Comparison of ENCODE assay signal across 23 cellular contexts in the genomic region with DNA sequence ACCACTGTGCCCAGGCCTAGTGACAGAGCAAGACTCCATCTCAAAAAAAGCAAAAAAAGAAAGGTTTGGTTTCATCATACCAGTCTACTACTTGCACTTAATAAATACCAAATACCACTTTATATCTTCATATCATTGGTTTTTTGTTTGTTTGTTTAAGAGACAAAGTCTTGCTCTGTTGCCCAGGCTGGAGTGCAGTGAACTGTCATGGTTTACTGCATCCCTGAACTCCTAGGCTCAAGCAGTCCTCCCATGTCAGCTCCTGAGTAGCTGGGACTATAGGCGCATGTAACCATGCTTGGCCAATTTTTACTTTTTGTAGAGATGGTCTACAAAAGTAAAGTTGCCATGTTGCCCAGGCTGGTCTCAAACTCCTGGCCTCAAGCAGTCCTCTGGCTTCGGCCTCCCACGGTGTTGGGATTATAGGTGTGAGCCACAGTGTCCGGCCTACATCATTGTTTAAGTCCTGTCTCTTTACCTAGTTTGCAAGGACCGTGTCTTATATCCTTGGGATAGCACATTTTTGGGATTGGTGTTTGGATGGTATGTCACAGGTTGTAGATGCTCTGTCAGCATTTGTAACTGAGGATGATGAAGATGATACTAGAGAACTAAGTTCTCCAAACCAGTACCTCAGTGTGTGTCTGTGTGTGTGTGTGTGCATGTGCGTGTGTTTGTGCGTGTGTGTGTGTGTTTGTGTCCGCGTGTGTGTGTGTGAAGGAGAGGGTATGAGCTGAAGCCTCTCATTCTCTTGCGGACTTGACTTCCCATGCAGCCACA.
"Had no signal": no experiment of that assay in that cellular context is flagged by ENCODE, and none has a peak within 500 bp of the region (broad histone marks: within the 10 kb centered on the region; RNA-seq: fewer than 3 reads in every experiment).

No MANE protein-coding gene starts in this region.

- DNase-seq: activated B cell treated with CpG ODN at 0.5 μM for 24 hours; activated CD4-positive, alpha-beta T cell treated with anti-CD3 and anti-CD28 coated beads, Interleukin-2, amount 50 U/mL, for 1 hour; activated CD8-positive, alpha-beta memory T cell treated with anti-CD3 and anti-CD28 coated beads, Interleukin-2, amount 10 ng/mL, durations not matched to agents 7 days and 5 days; activated CD8-positive, alpha-beta T cell treated with anti-CD3 and anti-CD28 coated beads for 36 hours; activated T-cell treated with anti-CD3 and anti-CD28 coated beads, Interleukin-2, amount 50 U/mL, for 48 hours; cerebellar nuclear complex; colonic mucosa; effector CD8-positive, alpha-beta T cell; glutamatergic neuron; islet precursor cell; left cardiac atrium; left ventricle myocardium superior; naive B cell; psoas muscle; stimulated activated CD4-positive, alpha-beta T cell treated with anti-CD3 and anti-CD28 coated beads, Interleukin-15, amount 100 ng/mL, for 24 hours; stimulated activated CD4-positive, alpha-beta T cell treated with anti-CD3 and anti-CD28 coated beads, Interleukin-2, amount 100 ng/mL, for 24 hours; stimulated activated naive B cell treated with anti-CD40 and anti-IgM and Interleukin-4, amounts not matched to agents 10 μg/mL and 1 μg/mL and 100 μg/mL, for 72 hours; stomach; tibial artery; upper lobe of right lung had no signal

- H3K27ac ChIP-seq: parathyroid adenoma, psoas muscle, stomach, tibial artery had no signal

- H3K4me3 ChIP-seq: colonic mucosa, psoas muscle, right atrium auricular region, stomach, tibial artery, upper lobe of right lung had no signal

- H3K4me1 ChIP-seq: colonic mucosa had no signal

- H2AFZ ChIP-seq: parathyroid adenoma had no signal

- ATAC-seq: activated CD8-positive, alpha-beta memory T cell treated with anti-CD3 and anti-CD28 coated beads, Interleukin-2, amount 10 ng/mL, durations not matched to agents 7 days and 5 days; activated CD8-positive, alpha-beta T cell treated with anti-CD3 and anti-CD28 coated beads for 36 hours; activated naive CD4-positive, alpha-beta T cell treated with anti-CD3 and anti-CD28 coated beads, Interleukin-2, amount 50 U/mL, for 72 hours; left ventricle myocardium superior; psoas muscle; stimulated activated naive B cell treated with anti-CD40 and anti-IgM and Interleukin-4, amounts not matched to agents 10 μg/mL and 1 μg/mL and 100 μg/mL, for 72 hours had no signal

- H3K27me3 ChIP-seq: colonic mucosa, right atrium auricular region, stomach, tibial artery, upper lobe of right lung had no signal

- H3K9me3 ChIP-seq: colonic mucosa, psoas muscle, right atrium auricular region, stomach, tibial artery, upper lobe of right lung had no signal

- H3K36me3 ChIP-seq: colonic mucosa, right atrium auricular region, stomach, tibial artery, upper lobe of right lung had no signal
